Comparison of ENCODE assay signal across 8 cellular contexts in the genomic region with DNA sequence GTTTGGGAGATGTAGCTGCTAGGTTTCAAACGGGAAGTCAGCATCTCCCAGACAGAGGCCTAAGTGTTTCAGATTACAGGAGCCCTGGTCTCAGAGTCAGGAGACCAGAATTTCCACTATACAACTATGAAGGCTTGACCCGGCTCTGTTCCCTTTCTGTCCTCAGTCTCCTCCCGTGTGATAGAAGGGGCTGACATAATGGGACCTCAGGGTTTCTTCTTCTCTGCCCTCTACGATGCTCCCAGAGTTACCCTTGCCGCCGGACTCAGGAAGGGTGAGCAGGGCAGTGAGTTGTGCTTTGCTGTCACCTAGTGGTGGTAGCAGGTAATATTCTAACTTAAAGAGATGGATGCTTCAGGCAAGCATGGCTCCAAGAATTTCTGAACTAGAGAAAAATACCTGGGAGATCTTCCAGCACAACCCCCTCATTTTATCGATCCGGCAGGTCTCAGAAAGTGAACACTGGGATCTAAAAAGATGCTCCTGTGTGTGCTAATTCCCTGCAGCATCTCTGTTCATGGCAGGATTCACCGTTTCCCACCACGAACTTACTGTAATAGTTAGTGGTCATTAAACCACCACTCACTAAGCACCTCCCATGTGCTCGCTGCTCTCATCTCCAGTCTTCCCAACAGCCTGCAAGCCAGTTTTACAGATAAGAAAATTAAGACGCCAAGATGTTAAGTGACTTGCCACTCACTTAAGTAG.
DNase-seq lines count a peak whose midpoint lies in the region; ATAC-seq lines count a peak whose summit lies in the region.

No MANE protein-coding gene starts in this region.

- no peak overlapping the region for H3K27ac Mint-ChIP-seq in activated naive CD4-positive, alpha-beta T cell treated with anti-CD3 and anti-CD28 coated beads, Interleukin-2, amount 10 ng/mL, durations not matched to agents 7 days and 5 days

- peaks cover 5% of the 10 kb centered on the region for H3K27me3 Mint-ChIP-seq in activated naive CD4-positive, alpha-beta T cell treated with anti-CD3 and anti-CD28 coated beads, Interleukin-2, amount 10 ng/mL, durations not matched to agents 7 days and 5 days

- H3K4me1 Mint-ChIP-seq in activated naive CD4-positive, alpha-beta T cell treated with anti-CD3 and anti-CD28 coated beads, Interleukin-2, amount 10 ng/mL, durations not matched to agents 7 days and 5 days: no peaks in the 10 kb centered on the region

- no peak overlapping the region for H3K4me3 Mint-ChIP-seq in activated naive CD4-positive, alpha-beta T cell treated with anti-CD3 and anti-CD28 coated beads, Interleukin-2, amount 10 ng/mL, durations not matched to agents 7 days and 5 days

- no peak for DNase-seq in Right ventricle myocardium inferior (ENCODE audit: missing footprints)
- no peak for DNase-seq in cardiac septum (ENCODE audit: low spot score)
- DNase-seq in KBM-7: peak; percentile 78
- DNase-seq in RPMI8226: peak; percentile 64
- peak; percentile 64 for DNase-seq in activated naive CD4-positive, alpha-beta T cell treated with anti-CD3 and anti-CD28 coated beads, Interleukin-2, amount 10 ng/mL, durations not matched to agents 7 days and 5 days
- DNase-seq in head of caudate nucleus: peak in 41 of 42 donors; percentile 30 to 88 (median 73)
- DNase-seq in posterior vena cava (ENCODE audit: low spot score): peak; percentile 83

- H3K9me3 Mint-ChIP-seq in activated naive CD4-positive, alpha-beta T cell treated with anti-CD3 and anti-CD28 coated beads, Interleukin-2, amount 10 ng/mL, durations not matched to agents 7 days and 5 days: no peaks in the 10 kb centered on the region

- CTCF ChIA-PET in activated naive CD4-positive, alpha-beta T cell treated with anti-CD3 and anti-CD28 coated beads, Interleukin-2, amount 10 ng/mL, durations not matched to agents 7 days and 5 days (lab: Charles Lee): interaction anchor here (1.5 to 10.6 kb wide), 3 partner anchors 50 to 295 kb away, joined by 7 to 153 read pairs (median 15); no protein-coding TSS in a partner anchor

- intact Hi-C loops in Right ventricle myocardium inferior (cut with DNase I): loop anchor here (1.0 kb wide), 1 partner anchor 52 kb away; no protein-coding TSS in a partner anchor
- intact Hi-C loops in cardiac septum (cut with DNase I): loop anchor here (2.0 kb wide), 1 partner anchor 51 kb away; no protein-coding TSS in a partner anchor
- intact Hi-C loops in head of caudate nucleus (cut with DNase I): no loop called here
- intact Hi-C loops in posterior vena cava (cut with DNase I): loop anchor here (2.0 to 5.0 kb wide), 2 partner anchors 53 to 55 kb away; no protein-coding TSS in a partner anchor

- ATAC-seq in Right ventricle myocardium inferior: peak; percentile 79
- ATAC-seq in HG03378 (IDR thresholded peaks at IDR 0.05; ENCODE audit: unreplicated experiment): no peak

- in situ Hi-C loops in KBM-7 (cut with MboI; ENCODE audit: low pct_unique_long_range_greater_than_20kb, low sequenced_read_pairs): no loop called here

- H3K36me3 Mint-ChIP-seq in activated naive CD4-positive, alpha-beta T cell treated with anti-CD3 and anti-CD28 coated beads, Interleukin-2, amount 10 ng/mL, durations not matched to agents 7 days and 5 days: no peaks in the 10 kb centered on the region

Comparison
In these comparisons a context has a peak if more than half of its experiments do, and no peak if none do; other contexts are left out.
1. DNase-seq: peak in KBM-7 (single experiment), RPMI8226 (single experiment), activated naive CD4-positive, alpha-beta T cell treated with anti-CD3 and anti-CD28 coated beads, Interleukin-2, amount 10 ng/mL, durations not matched to agents 7 days and 5 days (single experiment), head of caudate nucleus (41 of 42) and posterior vena cava (single experiment); none in Right ventricle myocardium inferior (single experiment) and cardiac septum (single experiment).